ENCODE assay signal across 1 cellular context in genomic region chr1:23198373-23198772, GRCh38.
TF ChIP-seq lines count a peak whose summit lies in the region.

No MANE protein-coding gene starts in this region.

TF ChIP-seq in SK-N-SH, 30 proteins besides CTCF, POLR2A, EP300 and RAD21:
- TF ChIP-seq CHD2 (IDR thresholded peaks at IDR 0.05; ENCODE audit: low read length, partially characterized antibody), result no peak
- TF ChIP-seq JUND (IDR thresholded peaks at IDR 0.05), result peak; percentile 68
- peak; percentile 84 for TF ChIP-seq TCF12 (IDR thresholded peaks at IDR 0.05)
- no peak for TF ChIP-seq GATA2 (CRISPR knock-in tag; IDR thresholded peaks at IDR 0.05)
- TF ChIP-seq NFIC (IDR thresholded peaks at IDR 0.05; ENCODE audit: borderline replicate concordance), result peak; percentile 67
- TF ChIP-seq MXI1 (IDR thresholded peaks at IDR 0.05; ENCODE audit: low read depth, low read length), result no peak
- TF ChIP-seq PBX3 (IDR thresholded peaks at IDR 0.05), result peak; percentile 83
- peak; percentile 29; the same call in 1 of the 2 replicates for TF ChIP-seq TEAD4 (IDR thresholded peaks at IDR 0.05; ENCODE audit: borderline replicate concordance, insufficient read depth)
- no peak for TF ChIP-seq FOXJ3 (CRISPR knock-in tag; IDR thresholded peaks at IDR 0.05)
- no peak for TF ChIP-seq SMC3 (IDR thresholded peaks at IDR 0.05; ENCODE audit: low read depth, low read length)
- peak; percentile 83 for TF ChIP-seq FOSL2 (IDR thresholded peaks at IDR 0.05; ENCODE audit: borderline replicate concordance, low read depth)
